In genomic region chr12:69470189-69471094, GRCh38 we compare ENCODE assay signal across 8 cellular contexts. TPM values are rescaled to one million over a fixed set of nuclear protein-coding genes. Genes with fewer than 3 reads are reported as not detected.
A peak's percentile ranks its signal among the peaks of the same experiment; 100 is the strongest.
DNase-seq lines count a peak whose midpoint lies in the region; ATAC-seq and TF ChIP-seq lines count a peak whose summit lies in the region.

A gene with protein sequence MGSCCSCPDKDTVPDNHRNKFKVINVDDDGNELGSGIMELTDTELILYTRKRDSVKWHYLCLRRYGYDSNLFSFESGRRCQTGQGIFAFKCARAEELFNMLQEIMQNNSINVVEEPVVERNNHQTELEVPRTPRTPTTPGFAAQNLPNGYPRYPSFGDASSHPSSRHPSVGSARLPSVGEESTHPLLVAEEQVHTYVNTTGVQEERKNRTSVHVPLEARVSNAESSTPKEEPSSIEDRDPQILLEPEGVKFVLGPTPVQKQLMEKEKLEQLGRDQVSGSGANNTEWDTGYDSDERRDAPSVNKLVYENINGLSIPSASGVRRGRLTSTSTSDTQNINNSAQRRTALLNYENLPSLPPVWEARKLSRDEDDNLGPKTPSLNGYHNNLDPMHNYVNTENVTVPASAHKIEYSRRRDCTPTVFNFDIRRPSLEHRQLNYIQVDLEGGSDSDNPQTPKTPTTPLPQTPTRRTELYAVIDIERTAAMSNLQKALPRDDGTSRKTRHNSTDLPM (plus strand): TSS chr12:69470388. CDS start chr12:69569031, 98,643 bp downstream.

- peak within 1 kb of the TSS; percentile 86 for H3K4me3 ChIP-seq in AG09309 (ENCODE audit: control insufficient read depth, low read depth, low read length)

- H3K4me3 Mint-ChIP-seq in activated B cell treated with CpG ODN at 0.5 μM for 24 hours = peak within 1 kb of the TSS; percentile 99

- H3K27ac Mint-ChIP-seq in activated B cell treated with CpG ODN at 0.5 μM for 24 hours = peak within 1 kb of the TSS; percentile 95

- TF ChIP-seq CTCF in AG09309 (IDR thresholded peaks at IDR 0.05; ENCODE audit: control insufficient read depth, insufficient read depth, low read depth, low read length, missing control alignments) = peak; percentile 51
- no peak for TF ChIP-seq CTCF in activated B cell treated with CpG ODN at 0.5 μM for 24 hours (IDR thresholded peaks at IDR 0.05)

- POLR2A ChIA-PET in activated B cell treated with CpG ODN at 0.5 μM for 24 hours (lab: Charles Lee) = interaction anchor here (0.7 to 1.4 kb wide), 12 partner anchors 10 to 895 kb away, joined by 3 to 4 read pairs (median 3); partner anchors contain the start of genes CCT2, CPM and KCNMB4

- peaks cover 11% of the 10 kb centered on the region for H3K36me3 Mint-ChIP-seq in activated B cell treated with CpG ODN at 0.5 μM for 24 hours (ENCODE audit: low read depth)

- CTCF ChIA-PET in activated B cell treated with CpG ODN at 0.5 μM for 24 hours (lab: Charles Lee) = interaction anchor here (1.1 to 1.3 kb wide), 2 partner anchors 42 to 101 kb away, joined by 3 to 6 read pairs; no protein-coding TSS in a partner anchor

- intact Hi-C loops in activated B cell treated with CpG ODN at 0.5 μM for 24 hours (cut with micrococcal nuclease) = loop anchor here (1.0 to 5.0 kb wide), 7 partner anchors 100 to 772 kb away; partner anchors contain the start of genes CCT2, CNOT2, CPSF6 and RAB3IP

- H3K27me3 Mint-ChIP-seq in activated B cell treated with CpG ODN at 0.5 μM for 24 hours = no peaks in the 10 kb centered on the region

- H3K9me3 Mint-ChIP-seq in activated B cell treated with CpG ODN at 0.5 μM for 24 hours = no peaks in the 10 kb centered on the region

- DNase-seq in AG09309 (ENCODE audit: low read depth) (peak; percentile 46), NCI-H2227 treated with DMSO at 0.1 percent for 48 hours (lab: John Stamatoyannopoulos, UW) (peak; percentile 88), activated B cell treated with CpG ODN at 0.5 μM for 24 hours (peak; percentile 77), islet precursor cell (peak; percentile 98)
- peak; percentile 76 for DNase-seq in central memory CD4-positive, alpha-beta T cell
- DNase-seq in stimulated activated CD4-positive, alpha-beta T cell treated with anti-CD3 and anti-CD28 coated beads, Interleukin-12 subunit alpha, Interleukin-12 subunit beta, amount 100 ng/mL, for 48 hours (ENCODE audit: low read depth in 2 of 3, low spot score in 1 of 3) = peak; percentile 73 to 85 (median 80)

- peak; percentile 99 for ATAC-seq in GM18909 (IDR thresholded peaks at IDR 0.05; ENCODE audit: poor library complexity, unreplicated experiment)
- ATAC-seq in HG03175 (IDR thresholded peaks at IDR 0.05; ENCODE audit: unreplicated experiment) = peak; percentile 96
- peak; percentile 98 for ATAC-seq in activated B cell treated with CpG ODN at 0.5 μM for 24 hours (ENCODE audit: low read depth)

- H3K4me1 Mint-ChIP-seq in activated B cell treated with CpG ODN at 0.5 μM for 24 hours = peaks cover 77% of the 10 kb centered on the region

RNA-seq across cellular contexts. Expression of the gene that starts here (rescaled TPM):
- total RNA-seq in activated B cell treated with CpG ODN at 0.5 μM for 24 hours = 23.2 and 23.8 TPM in 2 replicates

Comparison
In these comparisons a context has a peak if more than half of its experiments do, and no peak if none do; other contexts are left out.
1. Peak in every context shown above with its lines: DNase-seq, ATAC-seq and H3K4me3 ChIP-seq.
2. DNase-seq: peak in every context shown above with its lines; median percentile 98 in islet precursor cell; 88 in NCI-H2227 treated with DMSO at 0.1 percent for 48 hours; 80 in stimulated activated CD4-positive, alpha-beta T cell treated with anti-CD3 and anti-CD28 coated beads, Interleukin-12 subunit alpha, Interleukin-12 subunit beta, amount 100 ng/mL, for 48 hours; 77 in activated B cell treated with CpG ODN at 0.5 μM for 24 hours; 76 in central memory CD4-positive, alpha-beta T cell; 46 in AG09309.